ENCODE assay signal across 20 cellular contexts in the genomic region with DNA sequence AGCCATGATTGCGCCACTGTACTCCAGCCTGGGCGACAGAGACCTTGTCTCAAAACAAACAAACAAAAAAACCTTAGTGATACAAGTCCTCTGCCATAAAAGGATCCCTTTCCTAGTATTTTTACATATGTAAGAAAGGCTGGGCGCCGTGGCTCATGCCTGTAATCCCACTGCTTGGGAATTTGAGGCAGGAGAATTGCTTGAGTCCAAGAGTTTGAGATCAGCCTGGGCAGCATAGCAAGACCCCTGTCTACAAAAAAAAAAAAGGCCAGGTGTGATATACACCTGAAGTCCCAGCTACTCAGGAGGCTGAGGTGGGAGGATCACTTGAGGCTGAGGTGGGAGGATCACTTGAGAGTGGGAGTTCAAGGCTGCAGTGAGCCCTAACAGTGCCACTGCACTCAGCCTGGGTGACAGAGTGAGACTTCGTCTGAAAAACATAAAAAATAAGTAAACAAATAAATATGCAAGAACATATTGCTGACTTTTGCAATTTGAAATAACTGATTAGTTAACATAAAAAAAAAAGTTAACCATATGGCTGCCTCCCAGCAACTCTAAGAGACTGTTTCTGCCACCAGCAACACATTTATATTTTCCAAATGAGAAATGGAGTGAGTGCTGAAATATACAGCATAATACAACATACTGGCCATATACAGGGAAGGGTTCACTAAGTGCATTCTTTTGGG. TPM values are rescaled to one million over a fixed set of nuclear protein-coding genes. Genes with fewer than 3 reads are reported as not detected.
DNase-seq lines count a peak whose midpoint lies in the region; ATAC-seq and TF ChIP-seq lines count a peak whose summit lies in the region.
"Had no signal": no experiment of that assay in that cellular context is flagged by ENCODE, and none has a peak within 500 bp of the region (broad histone marks: within the 10 kb centered on the region; RNA-seq: fewer than 3 reads in every experiment).

No MANE protein-coding gene starts in this region.

- no peaks in the 10 kb centered on the region for H3K9me3 ChIP-seq in CD4-positive, CD25-positive, alpha-beta regulatory T cell (ENCODE audit: control insufficient read depth in 2 of 2, low read length in 2 of 2)
- H3K9me3 ChIP-seq in Loucy (ENCODE audit: insufficient read depth, low read depth, low read length), result no peaks in the 10 kb centered on the region
- H3K9me3 ChIP-seq: BLaER1 had no signal

- H3K4me2 ChIP-seq in Loucy (ENCODE audit: low read depth, low read length, poor library complexity, severe bottlenecking), result peak overlapping the region; percentile 93

- no peak for ATAC-seq in activated CD8-positive, alpha-beta T cell treated with anti-CD3 and anti-CD28 coated beads, Interleukin-2, amount 10 ng/mL, durations not matched to agents 7 days and 5 days
- ATAC-seq in activated CD8-positive, alpha-beta T cell treated with anti-CD3 and anti-CD28 coated beads for 36 hours, result no peak
- no peak for ATAC-seq in CD4-positive, CD25-positive, alpha-beta regulatory T cell (ENCODE audit: low read depth in 2 of 2)
- ATAC-seq in GM18873 (IDR thresholded peaks at IDR 0.05; ENCODE audit: low FRiP score, unreplicated experiment), result no peak
- ATAC-seq: HCT116, Right ventricle myocardium inferior had no signal

- no peak for TF ChIP-seq CTCF in activated CD8-positive, alpha-beta T cell treated with anti-CD3 and anti-CD28 coated beads for 36 hours (IDR thresholded peaks at IDR 0.05)
- no peak for TF ChIP-seq CTCF in Loucy (conservative IDR thresholded peaks at IDR 0.05; ENCODE audit: low read length)
- TF ChIP-seq CTCF in neural crest cell (conservative IDR thresholded peaks at IDR 0.05), result no peak

- peaks cover 61% of the 10 kb centered on the region for H4K20me1 ChIP-seq in Loucy (ENCODE audit: insufficient read depth, low read length, poor library complexity, severe bottlenecking)

- H3K9me2 ChIP-seq in Loucy (replicated peaks; ENCODE audit: low read depth, low read length), result no peaks in the 10 kb centered on the region

- intact Hi-C loops in activated CD8-positive, alpha-beta T cell treated with anti-CD3 and anti-CD28 coated beads for 36 hours (cut with micrococcal nuclease), result no loop called here

- peaks cover 40% of the 10 kb centered on the region for H3K36me3 Mint-ChIP-seq in activated CD8-positive, alpha-beta T cell treated with anti-CD3 and anti-CD28 coated beads, Interleukin-2, amount 10 ng/mL, durations not matched to agents 7 days and 5 days (ENCODE audit: low read depth)
- peaks cover 40% of the 10 kb centered on the region for H3K36me3 Mint-ChIP-seq in activated CD8-positive, alpha-beta T cell treated with anti-CD3 and anti-CD28 coated beads for 36 hours (ENCODE audit: low read depth)
- peaks cover 9% of the 10 kb centered on the region for H3K36me3 Mint-ChIP-seq in CD4-positive, CD25-positive, alpha-beta regulatory T cell
- peaks cover 13% of the 10 kb centered on the region for H3K36me3 Mint-ChIP-seq in neural crest cell (ENCODE audit: low read depth)

- peaks cover 10% of the 10 kb centered on the region for H3F3A ChIP-seq in Loucy (ENCODE audit: low read depth)

- peaks cover 92% of the 10 kb centered on the region for H3K79me2 ChIP-seq in Loucy (ENCODE audit: insufficient read depth, low read length)

- peaks cover 40% of the 10 kb centered on the region for H3K4me1 Mint-ChIP-seq in activated CD8-positive, alpha-beta T cell treated with anti-CD3 and anti-CD28 coated beads, Interleukin-2, amount 10 ng/mL, durations not matched to agents 7 days and 5 days (ENCODE audit: low read depth)
- H3K4me1 Mint-ChIP-seq in activated CD8-positive, alpha-beta T cell treated with anti-CD3 and anti-CD28 coated beads for 36 hours (ENCODE audit: low read depth), result peaks cover 29% of the 10 kb centered on the region
- peaks cover 32 to 55% (median 43%) of the 10 kb centered on the region in 4 donors for H3K4me1 Mint-ChIP-seq in CD4-positive, CD25-positive, alpha-beta regulatory T cell
- H3K4me1 Mint-ChIP-seq in neural crest cell, result peaks cover 32% of the 10 kb centered on the region

- H3K27me3 ChIP-seq in CD4-positive, CD25-positive, alpha-beta regulatory T cell (ENCODE audit: control insufficient read depth, insufficient read depth, low read length), result no peaks in the 10 kb centered on the region
- no peaks in the 10 kb centered on the region for H3K27me3 ChIP-seq in Loucy (ENCODE audit: insufficient read depth, low read length, poor library complexity, severe bottlenecking)
- H3K27me3 ChIP-seq: BLaER1 had no signal

- peaks cover 54% of the 10 kb centered on the region for H3K4me1 ChIP-seq in CD4-positive, CD25-positive, alpha-beta regulatory T cell (ENCODE audit: control insufficient read depth, insufficient read depth, low read length, poor library complexity, severe bottlenecking)
- H3K4me1 ChIP-seq in Loucy (ENCODE audit: insufficient read depth, low read length, poor library complexity, severe bottlenecking), result peaks cover 43% of the 10 kb centered on the region

- H3K9ac ChIP-seq in Loucy (ENCODE audit: low read depth, low read length, poor library complexity, severe bottlenecking), result no peak overlapping the region
- H3K9ac ChIP-seq: BLaER1 had no signal

- CTCF ChIA-PET in activated CD8-positive, alpha-beta T cell treated with anti-CD3 and anti-CD28 coated beads, Interleukin-2, amount 10 ng/mL, durations not matched to agents 7 days and 5 days (lab: Charles Lee), result no interaction called here
- CTCF ChIA-PET in activated CD8-positive, alpha-beta T cell treated with anti-CD3 and anti-CD28 coated beads for 36 hours (lab: Charles Lee), result no interaction called here

- H3K9me3 Mint-ChIP-seq in activated CD8-positive, alpha-beta T cell treated with anti-CD3 and anti-CD28 coated beads, Interleukin-2, amount 10 ng/mL, durations not matched to agents 7 days and 5 days (ENCODE audit: insufficient read depth), result no peaks in the 10 kb centered on the region
- H3K9me3 Mint-ChIP-seq in activated CD8-positive, alpha-beta T cell treated with anti-CD3 and anti-CD28 coated beads for 36 hours, result no peaks in the 10 kb centered on the region
- no peaks in the 10 kb centered on the region for H3K9me3 Mint-ChIP-seq in CD4-positive, CD25-positive, alpha-beta regulatory T cell
- H3K9me3 Mint-ChIP-seq in neural crest cell, result no peaks in the 10 kb centered on the region

- H3K27me3 Mint-ChIP-seq in activated CD8-positive, alpha-beta T cell treated with anti-CD3 and anti-CD28 coated beads, Interleukin-2, amount 10 ng/mL, durations not matched to agents 7 days and 5 days (ENCODE audit: low read depth), result no peaks in the 10 kb centered on the region
- no peaks in the 10 kb centered on the region for H3K27me3 Mint-ChIP-seq in activated CD8-positive, alpha-beta T cell treated with anti-CD3 and anti-CD28 coated beads for 36 hours
- H3K27me3 Mint-ChIP-seq in CD4-positive, CD25-positive, alpha-beta regulatory T cell, result no peaks in the 10 kb centered on the region
- H3K27me3 Mint-ChIP-seq in neural crest cell (ENCODE audit: low read depth), result no peaks in the 10 kb centered on the region

- H3K27ac Mint-ChIP-seq in activated CD8-positive, alpha-beta T cell treated with anti-CD3 and anti-CD28 coated beads, Interleukin-2, amount 10 ng/mL, durations not matched to agents 7 days and 5 days, result peak overlapping the region; percentile 55
- H3K27ac Mint-ChIP-seq in activated CD8-positive, alpha-beta T cell treated with anti-CD3 and anti-CD28 coated beads for 36 hours, result no peak overlapping the region
- H3K27ac Mint-ChIP-seq in CD4-positive, CD25-positive, alpha-beta regulatory T cell, result peak overlapping the region in 2 of 3 donors; percentile 71 to 81
- H3K27ac Mint-ChIP-seq in neural crest cell (ENCODE audit: unreplicated experiment), result no peak overlapping the region

- POLR2A ChIA-PET in activated CD8-positive, alpha-beta T cell treated with anti-CD3 and anti-CD28 coated beads, Interleukin-2, amount 10 ng/mL, durations not matched to agents 7 days and 5 days (lab: Charles Lee), result interaction anchor here (0.7 kb wide), 1 partner anchor 12 kb away, joined by 4 read pairs; no protein-coding TSS in a partner anchor
- POLR2A ChIA-PET in activated CD8-positive, alpha-beta T cell treated with anti-CD3 and anti-CD28 coated beads for 36 hours (lab: Charles Lee), result interaction anchor here (3.7 kb wide), 1 partner anchor 11 kb away, joined by 15 read pairs; no protein-coding TSS in a partner anchor

- DNase-seq in activated CD8-positive, alpha-beta T cell treated with anti-CD3 and anti-CD28 coated beads, Interleukin-2, amount 10 ng/mL, durations not matched to agents 7 days and 5 days, result no peak
- no peak for DNase-seq in activated CD8-positive, alpha-beta T cell treated with anti-CD3 and anti-CD28 coated beads for 36 hours
- DNase-seq in CD4-positive, CD25-positive, alpha-beta regulatory T cell, result no peak
- DNase-seq in neural crest cell (ENCODE audit: low read depth, low spot score) (no peak), hypothalamus (lab: John Stamatoyannopoulos, UW) (no peak), NCI-H748 treated with DMSO at 0.1 percent for 48 hours (lab: John Stamatoyannopoulos, UW) (no peak)
- DNase-seq: DMS79, GOT3, Karpas-422, NCI-H1417, NCI-H1694 treated with DMSO at 0.1 percent for 48 hours, NCI-H2081 treated with DMSO at 0.1 percent for 48 hours, NCI-H2171 treated with DMSO at 0.1 percent for 48 hours, NCI-H526, OCI-M1 had no signal

- H2AFZ ChIP-seq in Loucy (ENCODE audit: low read length), result no peak overlapping the region

- H3K4me3 ChIP-seq in CD4-positive, CD25-positive, alpha-beta regulatory T cell (ENCODE audit: low read depth, low read length), result peak overlapping the region; percentile 24
- H3K4me3 ChIP-seq in Loucy (ENCODE audit: low read length, poor library complexity, severe bottlenecking), result peak overlapping the region; percentile 25
- H3K4me3 ChIP-seq: BLaER1 had no signal

- H3K36me3 ChIP-seq in CD4-positive, CD25-positive, alpha-beta regulatory T cell (ENCODE audit: control insufficient read depth, insufficient read depth, low read length), result no peaks in the 10 kb centered on the region
- H3K36me3 ChIP-seq in Loucy (ENCODE audit: insufficient read depth, low read length), result peaks cover 22% of the 10 kb centered on the region; the same call in 1 of the 2 replicates

- peak overlapping the region; percentile 65 for H3K27ac ChIP-seq in CD4-positive, CD25-positive, alpha-beta regulatory T cell (ENCODE audit: insufficient read depth, low read length, poor library complexity, severe bottlenecking)
- H3K27ac ChIP-seq: BLaER1 had no signal

- H3K4me3 Mint-ChIP-seq in activated CD8-positive, alpha-beta T cell treated with anti-CD3 and anti-CD28 coated beads, Interleukin-2, amount 10 ng/mL, durations not matched to agents 7 days and 5 days, result no peak overlapping the region
- H3K4me3 Mint-ChIP-seq in activated CD8-positive, alpha-beta T cell treated with anti-CD3 and anti-CD28 coated beads for 36 hours, result no peak overlapping the region
- H3K4me3 Mint-ChIP-seq in CD4-positive, CD25-positive, alpha-beta regulatory T cell, result peak overlapping the region in 2 of 4 donors; percentile 65 to 85
- H3K4me3 Mint-ChIP-seq in neural crest cell, result peak overlapping the region; percentile 41

RNA-seq across cellular contexts. Expression of a gene that starts 6.9 kb away (rescaled TPM):
- total RNA-seq in activated CD8-positive, alpha-beta T cell treated with anti-CD3 and anti-CD28 coated beads, Interleukin-2, amount 10 ng/mL, durations not matched to agents 7 days and 5 days, result 10 to 100 TPM; 37.1 to 38.4 TPM
- 10 to 100 TPM; 29.3 to 30.1 TPM for total RNA-seq in activated CD8-positive, alpha-beta T cell treated with anti-CD3 and anti-CD28 coated beads for 36 hours
- 8.8 TPM for total RNA-seq in CD4-positive, CD25-positive, alpha-beta regulatory T cell
- polyA plus RNA-seq in CD4-positive, CD25-positive, alpha-beta regulatory T cell, result 1 to 10 TPM; 1.1 to 1.6 (median 1.4) TPM
- total RNA-seq in neural crest cell, result 13.3 and 15.4 TPM in 2 replicates

RNA-seq across cellular contexts. Expression of a gene that starts 27.8 kb away (rescaled TPM):
- 1 to 10 TPM; 4.2 to 4.3 TPM for total RNA-seq in activated CD8-positive, alpha-beta T cell treated with anti-CD3 and anti-CD28 coated beads, Interleukin-2, amount 10 ng/mL, durations not matched to agents 7 days and 5 days
- 1 to 10 TPM; 2.2 to 2.6 TPM for total RNA-seq in activated CD8-positive, alpha-beta T cell treated with anti-CD3 and anti-CD28 coated beads for 36 hours
- 36.0 TPM for total RNA-seq in CD4-positive, CD25-positive, alpha-beta regulatory T cell
- polyA plus RNA-seq in CD4-positive, CD25-positive, alpha-beta regulatory T cell, result 10 to 100 TPM; 22.5 to 41.8 (median 37.3) TPM
- total RNA-seq in neural crest cell, result 19.0 and 19.2 TPM in 2 replicates

RNA-seq across cellular contexts. Expression of a gene that starts 38.7 kb away (rescaled TPM):
- total RNA-seq in activated CD8-positive, alpha-beta T cell treated with anti-CD3 and anti-CD28 coated beads, Interleukin-2, amount 10 ng/mL, durations not matched to agents 7 days and 5 days, result 1 to 10 TPM; 4.1 to 5.0 TPM
- total RNA-seq in activated CD8-positive, alpha-beta T cell treated with anti-CD3 and anti-CD28 coated beads for 36 hours, result 1 to 10 TPM; 7.0 to 8.3 TPM
- total RNA-seq in CD4-positive, CD25-positive, alpha-beta regulatory T cell, result 21.5 TPM
- polyA plus RNA-seq in CD4-positive, CD25-positive, alpha-beta regulatory T cell, result 10 to 100 TPM; 19.8 to 25.5 (median 21.0) TPM
- 24.2 and 24.7 TPM in 2 replicates for total RNA-seq in neural crest cell

Comparison
In these comparisons a context has a peak if more than half of its experiments do, and no peak if none do; other contexts are left out.
1. H3K27ac Mint-ChIP-seq: peak in activated CD8-positive, alpha-beta T cell treated with anti-CD3 and anti-CD28 coated beads, Interleukin-2, amount 10 ng/mL, durations not matched to agents 7 days and 5 days (single experiment) and CD4-positive, CD25-positive, alpha-beta regulatory T cell (2 of 3); none in activated CD8-positive, alpha-beta T cell treated with anti-CD3 and anti-CD28 coated beads for 36 hours (single experiment) and neural crest cell (single experiment).